ENCODE assay signal across 23 cellular contexts in the genomic region with DNA sequence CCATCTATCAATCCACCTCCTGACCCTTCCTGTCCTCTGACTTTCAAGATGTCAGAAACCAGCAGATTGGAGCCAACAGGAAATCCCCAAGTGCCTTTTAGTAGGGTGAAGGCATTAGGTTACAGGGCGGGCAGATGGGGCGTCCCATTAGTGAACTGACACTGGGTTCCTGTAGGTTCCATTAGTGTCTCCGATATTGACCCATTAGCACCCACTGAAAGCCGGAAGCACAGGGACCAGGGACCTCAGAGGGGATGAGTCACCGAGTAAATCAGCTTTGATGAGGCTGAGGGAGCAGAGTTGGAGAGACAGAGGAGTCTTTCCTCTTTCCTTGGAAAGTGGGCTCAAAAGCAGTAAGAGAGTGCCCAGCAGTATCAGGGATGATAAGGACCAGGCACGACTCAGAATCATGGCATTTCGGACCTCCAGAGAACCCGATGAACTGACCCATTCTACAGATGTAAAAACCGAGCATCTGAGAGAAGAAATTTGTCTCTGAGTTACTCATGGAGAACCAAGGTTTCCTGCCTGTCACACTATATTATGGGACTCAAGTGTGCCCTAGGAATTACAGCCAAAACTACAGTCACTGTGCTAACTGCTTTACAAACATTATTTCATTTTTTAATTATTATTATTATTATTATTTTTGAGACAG. TPM values are rescaled to one million over a fixed set of nuclear protein-coding genes. Genes with fewer than 3 reads are reported as not detected.
DNase-seq lines count a peak whose midpoint lies in the region; ATAC-seq, FAIRE-seq and TF ChIP-seq lines count a peak whose summit lies in the region.
"Had no signal": no experiment of that assay in that cellular context is flagged by ENCODE, and none has a peak within 500 bp of the region (broad histone marks: within the 10 kb centered on the region; RNA-seq: fewer than 3 reads in every experiment).

No MANE protein-coding gene starts in this region.

- no peak for TF ChIP-seq RAD21 in GM12878 (IDR thresholded peaks at IDR 0.05; ENCODE audit: insufficient read depth, low read depth, low read length)

- peaks cover 4% of the 10 kb centered on the region; the same call in 2 of the 3 replicates for H3K9me3 ChIP-seq in GM12878 (replicated peaks; ENCODE audit: control insufficient read depth, insufficient read depth, low read length)
- H3K9me3 ChIP-seq: SJCRH30 had no signal

- no peak for TF ChIP-seq POLR2A in GM12878 (IDR thresholded peaks at IDR 0.05; ENCODE audit: low read depth, low read length)

- no peak overlapping the region for H2AFZ ChIP-seq in GM12878 (ENCODE audit: control insufficient read depth, low read depth, low read length)

- SMC1A ChIA-PET in GM12878 (lab: Charles Lee; ENCODE audit: uncharacterized antibody, unreplicated experiment) = no interaction called here

- no peak overlapping the region for H3K4me2 ChIP-seq in GM12878 (ENCODE audit: control insufficient read depth, insufficient read depth)

- H3K4me1 ChIP-seq in GM12878 (ENCODE audit: control insufficient read depth, insufficient read depth, low read length) = peaks cover 16% of the 10 kb centered on the region

- H3K27ac ChIP-seq in GM12878 (ENCODE audit: control insufficient read depth, insufficient read depth) = no peak overlapping the region
- H3K27ac ChIP-seq: SJCRH30 had no signal

- H3K4me3 ChIP-seq in GM12878 = no peak overlapping the region
- H3K4me3 ChIP-seq: SJCRH30 had no signal

- peak; percentile 70 for FAIRE-seq in GM12878 (lab: Jason Lieb, UNC)
- FAIRE-seq: frontal cortex had no signal

- no peak; the same call in 2 of the 3 replicates for ATAC-seq in GM12878
- ATAC-seq in GM21529 (IDR thresholded peaks at IDR 0.05; ENCODE audit: unreplicated experiment) = no peak
- ATAC-seq in GM19452 (IDR thresholded peaks at IDR 0.05; ENCODE audit: unreplicated experiment) = no peak
- no peak for ATAC-seq in Right ventricle myocardium superior (ENCODE audit: poor library complexity)

- TF ChIP-seq CTCF in GM12878 (IDR thresholded peaks at IDR 0.05 in 2 of 3, conservative IDR thresholded peaks at IDR 0.05 in 1 of 3; ENCODE audit: control insufficient read depth in 2 of 3, extremely low read depth in 1 of 3, insufficient read depth in 1 of 3, low read depth in 3 of 3, low read length in 3 of 3) = no peak

- H3K36me3 ChIP-seq in GM12878 (ENCODE audit: control insufficient read depth in 2 of 2, insufficient read depth in 2 of 2, low read length in 1 of 2) = no peaks in the 10 kb centered on the region
- H3K36me3 ChIP-seq: SJCRH30 had no signal

- intact Hi-C loops in GM12878 (cut with micrococcal nuclease; ENCODE audit: unreplicated experiment) (no loop called here), Right ventricle myocardium superior (cut with DNase I) (no loop called here)

- POLR2A ChIA-PET in GM12878 (lab: Charles Lee) = no interaction called here

- H3K9ac ChIP-seq in GM12878 (ENCODE audit: control insufficient read depth, insufficient read depth, low read length) = no peak overlapping the region

- TF ChIP-seq EP300 in GM12878 (IDR thresholded peaks at IDR 0.05; ENCODE audit: borderline replicate concordance in 1 of 2, control insufficient read depth in 1 of 2, low read depth in 2 of 2, low read length in 2 of 2) = no peak

- no peaks in the 10 kb centered on the region for H3K27me3 ChIP-seq in GM12878 (replicated peaks in 1 of 2; ENCODE audit: control insufficient read depth in 2 of 2, insufficient read depth in 2 of 2, low read length in 1 of 2)
- H3K27me3 ChIP-seq: SJCRH30 had no signal

- no peaks in the 10 kb centered on the region for H3K79me2 ChIP-seq in GM12878 (ENCODE audit: control insufficient read depth, insufficient read depth, low read length)

- 53% methylated on average over 9 of the region's 9 CpGs for WGBS in GM12878 (ENCODE audit: insufficient coverage, insufficient replicate concordance, low lambda C conversion rate, missing lambda C conversion rate)

- DNase-seq in ELR (ENCODE audit: low read depth) (peak; percentile 49), M059J (ENCODE audit: low read depth) (peak; percentile 65), GM12878 (ENCODE audit: low read depth, low spot score) (no peak), renal cortical epithelial cell (ENCODE audit: low read depth) (peak; percentile 26), NCI-H226 (no peak), Right ventricle myocardium superior (no peak)
- DNase-seq: activated CD4-positive, alpha-beta memory T cell treated with anti-CD3 and anti-CD28 coated beads for 36 hours; activated CD4-positive, CD25-positive, alpha-beta regulatory T cell; COR-L47; GOT3; naive B cell; NCI-H774; SJCRH30; substantia nigra had no signal

- H4K20me1 ChIP-seq in GM12878 (ENCODE audit: control insufficient read depth, insufficient read depth) = no peaks in the 10 kb centered on the region

- CTCF ChIA-PET in GM12878 (lab: Yijun Ruan, JAX) = no interaction called here

- no TSS peak for BruUV-seq in GM12878 (replicated peaks; lab: Mats Ljungman, UMichigan)

- RAD21 ChIA-PET in GM12878 (lab: Charles Lee; ENCODE audit: unreplicated experiment) = no interaction called here

- in situ Hi-C loops in GM12878 (cut with MboI) = no loop called here

TF ChIP-seq in GM12878, 131 proteins besides CTCF, POLR2A, EP300 and RAD21 (continues in another document):
- TF ChIP-seq SMAD5 (IDR thresholded peaks at IDR 0.05; ENCODE audit: low read depth) (no peak), FOXM1 (IDR thresholded peaks at IDR 0.05; ENCODE audit: low read depth, low read length) (no peak), EGR1 (IDR thresholded peaks at IDR 0.05; ENCODE audit: borderline replicate concordance in 1 of 2, low read depth in 2 of 2, low read length in 2 of 2) (no peak), CBFB (IDR thresholded peaks at IDR 0.05; ENCODE audit: low read depth) (no peak), TCF7 (IDR thresholded peaks at IDR 0.05; ENCODE audit: borderline replicate concordance) (no peak), NRF1 (conservative IDR thresholded peaks at IDR 0.05; ENCODE audit: low read depth, low read length) (no peak), ZNF24 (IDR thresholded peaks at IDR 0.05) (no peak), IKZF2 (IDR thresholded peaks at IDR 0.05) (no peak), KDM1A (IDR thresholded peaks at IDR 0.05; ENCODE audit: borderline replicate concordance) (no peak), HDGF (IDR thresholded peaks at IDR 0.05) (no peak), RAD51 (IDR thresholded peaks at IDR 0.05) (no peak), ZNF384 (IDR thresholded peaks at IDR 0.05; ENCODE audit: borderline replicate concordance, low read depth, low read length) (no peak), SIX5 (IDR thresholded peaks at IDR 0.05; ENCODE audit: low read depth, low read length, severe bottlenecking) (no peak), POU2F2 (IDR thresholded peaks at IDR 0.05; ENCODE audit: borderline replicate concordance, low read depth, low read length) (no peak), SMAD1 (IDR thresholded peaks at IDR 0.05; ENCODE audit: low read depth, partially characterized antibody) (no peak), CBX3 (IDR thresholded peaks at IDR 0.05; ENCODE audit: borderline replicate concordance, low read depth) (no peak)
- TF ChIP-seq, protein P1, sequence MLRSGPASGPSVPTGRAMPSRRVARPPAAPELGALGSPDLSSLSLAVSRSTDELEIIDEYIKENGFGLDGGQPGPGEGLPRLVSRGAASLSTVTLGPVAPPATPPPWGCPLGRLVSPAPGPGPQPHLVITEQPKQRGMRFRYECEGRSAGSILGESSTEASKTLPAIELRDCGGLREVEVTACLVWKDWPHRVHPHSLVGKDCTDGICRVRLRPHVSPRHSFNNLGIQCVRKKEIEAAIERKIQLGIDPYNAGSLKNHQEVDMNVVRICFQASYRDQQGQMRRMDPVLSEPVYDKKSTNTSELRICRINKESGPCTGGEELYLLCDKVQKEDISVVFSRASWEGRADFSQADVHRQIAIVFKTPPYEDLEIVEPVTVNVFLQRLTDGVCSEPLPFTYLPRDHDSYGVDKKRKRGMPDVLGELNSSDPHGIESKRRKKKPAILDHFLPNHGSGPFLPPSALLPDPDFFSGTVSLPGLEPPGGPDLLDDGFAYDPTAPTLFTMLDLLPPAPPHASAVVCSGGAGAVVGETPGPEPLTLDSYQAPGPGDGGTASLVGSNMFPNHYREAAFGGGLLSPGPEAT (IDR thresholded peaks at IDR 0.05; ENCODE audit: low read depth) = no peak
- TF ChIP-seq, protein P2, sequence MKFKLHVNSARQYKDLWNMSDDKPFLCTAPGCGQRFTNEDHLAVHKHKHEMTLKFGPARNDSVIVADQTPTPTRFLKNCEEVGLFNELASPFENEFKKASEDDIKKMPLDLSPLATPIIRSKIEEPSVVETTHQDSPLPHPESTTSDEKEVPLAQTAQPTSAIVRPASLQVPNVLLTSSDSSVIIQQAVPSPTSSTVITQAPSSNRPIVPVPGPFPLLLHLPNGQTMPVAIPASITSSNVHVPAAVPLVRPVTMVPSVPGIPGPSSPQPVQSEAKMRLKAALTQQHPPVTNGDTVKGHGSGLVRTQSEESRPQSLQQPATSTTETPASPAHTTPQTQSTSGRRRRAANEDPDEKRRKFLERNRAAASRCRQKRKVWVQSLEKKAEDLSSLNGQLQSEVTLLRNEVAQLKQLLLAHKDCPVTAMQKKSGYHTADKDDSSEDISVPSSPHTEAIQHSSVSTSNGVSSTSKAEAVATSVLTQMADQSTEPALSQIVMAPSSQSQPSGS (IDR thresholded peaks at IDR 0.05; ENCODE audit: low read length) = no peak

RNA-seq across cellular contexts. Expression of a gene that starts 47.2 kb away (rescaled TPM):
- total RNA-seq in M059J (2014; rRNA removed; shearing (Covaris generic)) = 1.0 and 3.0 TPM in 2 replicates
- total RNA-seq in GM12878 (2013; cell fraction: nucleolus; rRNA removed) = 1.4 TPM in 1 of 2 replicates, not detected in the other
- total RNA-seq in GM12878 (2014; rRNA removed) (1.3 and 1.9 TPM in 2 replicates), GM12878 (2014; rRNA removed; fragmentation: Illumina TruSeq; extraction: Trizol) (1.2 and 3.0 TPM in 2 replicates), GM12878 (2021) (1.9 and 2.3 TPM in 2 replicates), renal cortical epithelial cell (not detected in 2 replicates), Right ventricle myocardium superior (3.4 TPM)
- polyA plus RNA-seq in GM12878 (2011; ENCODE audit: low read depth) = not detected
- polyA plus RNA-seq in GM12878 (2011; rRNA removed) (4.7 and 8.1 TPM in 2 replicates), GM12878 (2014; fragmentation: Illumina TruSeq; extraction: Trizol) (1.00 and 1.2 TPM in 2 replicates), GM12878 (2014; fragmentation: Nextera tagmentation; extraction: Ambion mirVana) (1 to 10 TPM; 3.0 to 3.5 TPM), GM12878 (2014; rRNA removed) (1.2 and 3.2 TPM in 2 replicates), GM12878 (2016; fragmentation: Nextera tagmentation; extraction: Ambion mirVana) (1 to 10 TPM in 1 of 2 experiments, under 1 TPM in 1; 0.66 to 1.1 TPM)
- polyA plus RNA-seq in GM12878 (2011; cell fraction: cytosol; rRNA removed) = 8.0 and 8.3 TPM in 2 replicates
- polyA plus RNA-seq in GM12878 (2011; cell fraction: nucleus; rRNA removed) = 2.1 and 3.7 TPM in 2 replicates
- 2.9 and 3.8 TPM in 2 replicates for polyA plus RNA-seq in GM12878 (2012)
- polyA minus RNA-seq in GM12878 (2011; rRNA and poly(A)+ RNA removed) = 2.4 and 3.6 TPM in 2 replicates
- not detected in 2 replicates for polyA minus RNA-seq in GM12878 (2011; cell fraction: cytosol; rRNA and poly(A)+ RNA removed)
- polyA minus RNA-seq in GM12878 (2011; cell fraction: nucleus; rRNA and poly(A)+ RNA removed) = not detected in 2 replicates
- total RNA-seq: activated CD4-positive, alpha-beta memory T cell treated with anti-CD3 and anti-CD28 coated beads for 36 hours; cardiac septum; dermis microvascular lymphatic vessel endothelial cell; epithelial cell of proximal tubule; MCF 10A; omental fat pad; T-helper 2 cell treated with Interferon-gamma antibody and Interleukin-4, amounts not matched to agents 100 ng/mL and 5 ng/mL, for 36 hours had no signal

Comparison
In these comparisons a context has a peak if more than half of its experiments do, and no peak if none do; other contexts are left out.
1. DNase-seq: peak in ELR (single experiment), M059J (single experiment) and renal cortical epithelial cell (single experiment); none in GM12878 (single experiment), NCI-H226 (single experiment) and Right ventricle myocardium superior (single experiment).